7 cellular contexts compared by ENCODE assay signal in genomic region chr12:27331927-27332324, GRCh38. TPM values are rescaled to one million over a fixed set of nuclear protein-coding genes. Genes with fewer than 3 reads are reported as not detected.
DNase-seq lines count a peak whose midpoint lies in the region; ATAC-seq and TF ChIP-seq lines count a peak whose summit lies in the region.

No MANE protein-coding gene starts in this region.

- H3K27me3 ChIP-seq in H7 (ENCODE audit: control insufficient read depth, insufficient read depth, low read length) (peaks cover 11% of the 10 kb centered on the region), sigmoid colon (no peaks in the 10 kb centered on the region)

- WGBS in sigmoid colon, 2 donors = 28 to 40% methylated on average over 3 of the region's 3 CpGs

- ATAC-seq in SK-N-SH treated with all-trans-retinoic acid at 6 μM for 48 hours (peak; percentile 37), esophagus mucosa (peak; percentile 30), HG02759 (IDR thresholded peaks at IDR 0.05; ENCODE audit: unreplicated experiment) (no peak)

- peaks cover 0 to 29% (median 18%) of the 10 kb centered on the region in 4 donors for H3K4me1 ChIP-seq in sigmoid colon

- H3K9me3 ChIP-seq in sigmoid colon = no peaks in the 10 kb centered on the region

- intact Hi-C loops in sigmoid colon (cut with DNase I) = no loop called here

- TF ChIP-seq EP300 in sigmoid colon (IDR thresholded peaks at IDR 0.05) = no peak

- H3K4me3 ChIP-seq in H7 (ENCODE audit: insufficient read depth, low read depth, low read length) (peak overlapping the region; percentile 71; the same call in 1 of the 2 replicates), sigmoid colon (peak overlapping the region in 2 of 4 donors; percentile 72 to 85)

- DNase-seq in H7 (no peak), sigmoid colon (no peak), DMS53 treated with DMSO at 0.1 percent for 48 hours (lab: John Stamatoyannopoulos, UW; ENCODE audit: unreplicated experiment) (no peak), GM19238 (ENCODE audit: insufficient read length, low spot score) (no peak)

- no peaks in the 10 kb centered on the region for H3K36me3 ChIP-seq in H7 (replicated peaks; ENCODE audit: control insufficient read depth, insufficient read depth, low read length)
- peaks cover 0 to 8% (median 1%) of the 10 kb centered on the region in 4 donors for H3K36me3 ChIP-seq in sigmoid colon

- H3K27ac ChIP-seq in sigmoid colon = peak overlapping the region; percentile 53 to 78 (median 64)

- TF ChIP-seq CTCF in sigmoid colon (IDR thresholded peaks at IDR 0.05) = no peak

- TF ChIP-seq POLR2A in sigmoid colon (IDR thresholded peaks at IDR 0.05) = no peak

TF ChIP-seq in SK-N-SH treated with all-trans-retinoic acid at 6 μM for 48 hours, 23 proteins besides CTCF, POLR2A, EP300 and RAD21:
- TF ChIP-seq CSRNP3 (CRISPR knock-in tag; IDR thresholded peaks at IDR 0.05) (no peak), TOX (CRISPR knock-in tag; IDR thresholded peaks at IDR 0.05; ENCODE audit: borderline replicate concordance) (no peak), ZFP30 (CRISPR knock-in tag; IDR thresholded peaks at IDR 0.05) (no peak), TSHZ2 (CRISPR knock-in tag; IDR thresholded peaks at IDR 0.05) (no peak)

RNA-seq across cellular contexts. Expression of gene BMAL2, which starts 0.7 kb away (rescaled TPM):
- 13.0 and 13.9 TPM in 2 replicates for total RNA-seq in H7 (2014; rRNA removed; shearing (Covaris generic))
- total RNA-seq in esophagus mucosa = 58.3 TPM
- 1 to 10 TPM; 3.2 to 6.2 (median 3.9) TPM for total RNA-seq in sigmoid colon
- 1 to 10 TPM; 2.4 to 4.8 (median 4.4) TPM for polyA plus RNA-seq in sigmoid colon
